In the genomic region with DNA sequence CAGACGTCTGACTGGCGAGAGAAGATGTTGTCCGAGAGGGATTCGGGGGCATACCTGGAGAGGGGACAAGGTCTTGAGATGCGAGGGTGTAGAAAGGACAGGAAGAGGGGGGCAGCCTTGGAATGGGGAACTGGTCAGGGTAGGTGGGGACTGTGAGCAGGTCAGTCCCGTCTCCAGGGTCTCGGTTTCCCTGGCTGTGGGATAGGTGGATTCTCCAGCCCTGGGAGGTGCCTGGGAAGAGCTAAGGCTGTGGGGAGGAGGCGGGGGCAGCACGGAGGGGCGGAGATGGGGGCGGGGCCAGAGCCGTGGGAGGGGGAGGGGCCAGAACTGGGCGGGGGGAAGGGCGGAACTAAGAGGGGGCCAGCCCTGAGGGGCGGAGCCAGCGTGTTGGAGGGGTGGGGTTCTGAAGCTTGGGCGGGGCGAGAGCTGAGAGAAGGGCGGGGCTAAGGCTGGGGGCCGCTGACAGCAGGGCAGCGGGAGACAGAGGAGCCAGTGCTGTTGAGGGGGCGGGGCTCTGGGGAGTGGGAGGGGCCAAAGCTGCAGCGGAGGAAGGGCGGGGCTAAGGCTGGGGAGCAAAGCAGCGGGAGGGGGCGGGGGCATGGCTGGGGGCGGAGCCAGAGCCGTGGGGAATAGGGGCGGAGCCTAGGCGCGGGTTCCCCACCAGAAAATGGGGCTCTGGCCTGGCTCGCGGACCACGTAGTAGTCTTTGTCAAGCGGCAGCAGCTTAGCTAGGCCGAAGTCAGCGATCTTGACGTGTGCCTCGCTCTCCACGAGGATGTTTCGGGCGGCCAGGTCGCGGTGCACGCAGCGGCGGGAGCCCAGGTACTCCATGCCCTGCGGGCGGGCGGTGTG, we compare ENCODE assay signal across 8 cellular contexts. TPM values are rescaled to one million over a fixed set of nuclear protein-coding genes. Genes with fewer than 3 reads are reported as not detected.
DNase-seq lines count a peak whose midpoint lies in the region; ATAC-seq and TF ChIP-seq lines count a peak whose summit lies in the region.

No MANE protein-coding gene starts in this region.

- H3K36me3 ChIP-seq in prostate gland = no peaks in the 10 kb centered on the region

- H3K9me3 Mint-ChIP-seq in MCF 10A (ENCODE audit: unreplicated experiment) (no peaks in the 10 kb centered on the region), Calu3 (ENCODE audit: low read depth, unreplicated experiment) (no peaks in the 10 kb centered on the region)
- peaks cover 3% of the 10 kb centered on the region for H3K9me3 Mint-ChIP-seq in activated naive CD8-positive, alpha-beta T cell treated with anti-CD3 and anti-CD28 coated beads, Interleukin-2, amount 50 U/mL, for 24 hours

- intact Hi-C loops in MCF 10A (cut with micrococcal nuclease) (no loop called here), right cardiac atrium (cut with DNase I) (no loop called here), prostate gland (cut with DNase I) (no loop called here), Calu3 (cut with micrococcal nuclease; ENCODE audit: unreplicated experiment) (no loop called here)

- H3K27me3 ChIP-seq in right cardiac atrium (ENCODE audit: control insufficient read depth, insufficient read depth) (no peaks in the 10 kb centered on the region), prostate gland (replicated peaks; ENCODE audit: insufficient read depth) (no peaks in the 10 kb centered on the region)

- ATAC-seq in activated naive CD8-positive, alpha-beta T cell treated with anti-CD3 and anti-CD28 coated beads, Interleukin-2, amount 50 U/mL, for 24 hours = peak; percentile 49
- ATAC-seq in right cardiac atrium = peak; percentile 63 to 93
- no peak for ATAC-seq in HG03378 (IDR thresholded peaks at IDR 0.05; ENCODE audit: unreplicated experiment)

- TF ChIP-seq POLR2A in prostate gland (IDR thresholded peaks at IDR 0.05) = no peak

- no peaks in the 10 kb centered on the region for H3K36me3 Mint-ChIP-seq in MCF 10A (ENCODE audit: insufficient read depth, unreplicated experiment)
- H3K36me3 Mint-ChIP-seq in activated naive CD8-positive, alpha-beta T cell treated with anti-CD3 and anti-CD28 coated beads, Interleukin-2, amount 50 U/mL, for 24 hours (ENCODE audit: low read depth) = peaks cover 52% of the 10 kb centered on the region
- no peaks in the 10 kb centered on the region for H3K36me3 Mint-ChIP-seq in Calu3 (ENCODE audit: insufficient read depth, unreplicated experiment)

- H3K27ac ChIP-seq in right cardiac atrium (ENCODE audit: low read length) = no peak overlapping the region
- H3K27ac ChIP-seq in prostate gland = no peak overlapping the region

- H3K4me1 Mint-ChIP-seq in MCF 10A (ENCODE audit: insufficient read depth, unreplicated experiment) (peaks cover 7% of the 10 kb centered on the region), Calu3 (ENCODE audit: low read depth, unreplicated experiment) (no peaks in the 10 kb centered on the region)
- H3K4me1 Mint-ChIP-seq in activated naive CD8-positive, alpha-beta T cell treated with anti-CD3 and anti-CD28 coated beads, Interleukin-2, amount 50 U/mL, for 24 hours = no peaks in the 10 kb centered on the region

- peak; percentile 95 for DNase-seq in T47D (ENCODE audit: low read depth in 1 of 2, low spot score in 1 of 2)
- DNase-seq in MCF 10A (ENCODE audit: unreplicated experiment) = no peak
- DNase-seq in NCI-H82 (lab: John Stamatoyannopoulos, UW) = peak; percentile 98
- peak; percentile 64 for DNase-seq in activated naive CD8-positive, alpha-beta T cell treated with anti-CD3 and anti-CD28 coated beads, Interleukin-2, amount 50 U/mL, for 24 hours
- DNase-seq in right cardiac atrium = peak; percentile 78 to 87 (median 87)
- DNase-seq in prostate gland (ENCODE audit: low spot score) = peak; percentile 71
- no peak for DNase-seq in Calu3

- POLR2A ChIA-PET in MCF 10A (lab: Yijun Ruan, JAX) = no interaction called here

- BruUV-seq in MCF 10A (replicated peaks; lab: Mats Ljungman, UMichigan) = no TSS peak
- BruUV-seq in Calu3 (replicated peaks; lab: Mats Ljungman, UMichigan) = no TSS peak

- no peak for TF ChIP-seq CTCF in MCF 10A (IDR thresholded peaks at IDR 0.05; ENCODE audit: unreplicated experiment)
- TF ChIP-seq CTCF in prostate gland (IDR thresholded peaks at IDR 0.05) = no peak
- no peak for TF ChIP-seq CTCF in Calu3 (IDR thresholded peaks at IDR 0.05; ENCODE audit: unreplicated experiment)

- H3K4me3 ChIP-seq in right cardiac atrium (ENCODE audit: low read length) = no peak overlapping the region
- peak overlapping the region; percentile 10 to 11 for H3K4me3 ChIP-seq in prostate gland

- 32% methylated on average over 50 of the region's 50 CpGs for WGBS in right cardiac atrium
- WGBS in prostate gland = 23% methylated on average over 47 of the region's 50 CpGs

- H3K27me3 Mint-ChIP-seq in MCF 10A (ENCODE audit: insufficient read depth, unreplicated experiment) = no peaks in the 10 kb centered on the region
- no peaks in the 10 kb centered on the region for H3K27me3 Mint-ChIP-seq in activated naive CD8-positive, alpha-beta T cell treated with anti-CD3 and anti-CD28 coated beads, Interleukin-2, amount 50 U/mL, for 24 hours
- peaks cover 15% of the 10 kb centered on the region for H3K27me3 Mint-ChIP-seq in Calu3 (ENCODE audit: unreplicated experiment)

- H3K27ac Mint-ChIP-seq in MCF 10A (ENCODE audit: low read depth, unreplicated experiment) (no peak overlapping the region), Calu3 (ENCODE audit: unreplicated experiment) (no peak overlapping the region)
- no peak overlapping the region for H3K27ac Mint-ChIP-seq in activated naive CD8-positive, alpha-beta T cell treated with anti-CD3 and anti-CD28 coated beads, Interleukin-2, amount 50 U/mL, for 24 hours

- in situ Hi-C loops in T47D (cut with HindIII; ENCODE audit: low pct_unique_long_range_greater_than_20kb, low sequenced_read_pairs) = no loop called here

- H3K4me1 ChIP-seq in right cardiac atrium (ENCODE audit: control insufficient read depth, insufficient read depth, low read length) (no peaks in the 10 kb centered on the region), prostate gland (replicated peaks) (no peaks in the 10 kb centered on the region)

- no peak overlapping the region for H3K4me3 Mint-ChIP-seq in MCF 10A (ENCODE audit: unreplicated experiment)
- no peak overlapping the region for H3K4me3 Mint-ChIP-seq in activated naive CD8-positive, alpha-beta T cell treated with anti-CD3 and anti-CD28 coated beads, Interleukin-2, amount 50 U/mL, for 24 hours
- H3K4me3 Mint-ChIP-seq in Calu3 (ENCODE audit: low read depth, unreplicated experiment) = no peak overlapping the region

- CTCF ChIA-PET in MCF 10A (lab: Yijun Ruan, JAX) (no interaction called here), Calu3 (lab: Charles Lee) (interaction anchor here (0.6 to 0.7 kb wide), 3 partner anchors 35 to 357 kb away, joined by 3 to 9 read pairs (median 4); no protein-coding TSS in a partner anchor)

- H3K9me3 ChIP-seq in right cardiac atrium (ENCODE audit: control insufficient read depth, low read length) (no peaks in the 10 kb centered on the region), prostate gland (no peaks in the 10 kb centered on the region)

RNA-seq across cellular contexts. Expression of a gene that starts 9.5 kb away (rescaled TPM):
- not detected in 2 replicates for total RNA-seq in MCF 10A (2022)
- not detected for total RNA-seq in right cardiac atrium
- polyA plus RNA-seq in right cardiac atrium = not detected
- 100 to 1,000 TPM in 1 of 2 donors, not detected in 1; 117 TPM for total RNA-seq in prostate gland
- not detected in 2 replicates for total RNA-seq in Calu3 (2022)

RNA-seq across cellular contexts. Expression of a gene that starts 17.0 kb away (rescaled TPM):
- total RNA-seq in MCF 10A (2022) (not detected in 2 replicates), right cardiac atrium (1 to 10 TPM; 1.6 to 5.3 (median 4.0) TPM), prostate gland (10 to 100 TPM in 1 of 2 donors, 1 to 10 TPM in 1; 1.5 to 10.1 TPM), Calu3 (2022) (not detected in 2 replicates)
- 2.2 TPM for polyA plus RNA-seq in right cardiac atrium

RNA-seq across cellular contexts. Expression of a gene that starts 28.9 kb away (rescaled TPM):
- total RNA-seq in MCF 10A (2022) (3,250 and 3,372 TPM in 2 replicates), right cardiac atrium (1,000 to 10,000 TPM in 1 of 4 donors, 100 to 1,000 TPM in 3; 850 to 1,097 (median 916) TPM), prostate gland (1,000 to 10,000 TPM; 1,351 to 1,892 TPM), Calu3 (2022) (955 and 1,054 TPM in 2 replicates)
- 998 TPM for polyA plus RNA-seq in right cardiac atrium

RNA-seq across cellular contexts. Expression of a gene that starts 35.9 kb away (rescaled TPM):
- total RNA-seq in MCF 10A (2022) (0.40 and 0.49 TPM in 2 replicates), right cardiac atrium (not detected), prostate gland (10 to 100 TPM in 1 of 2 donors, 1 to 10 TPM in 1; 5.2 to 11.9 TPM), Calu3 (2022) (75.1 and 121 TPM in 2 replicates)
- not detected for polyA plus RNA-seq in right cardiac atrium

RNA-seq across cellular contexts. Expression of a gene that starts 41.0 kb away (rescaled TPM):
- total RNA-seq in MCF 10A (2022) (not detected in 2 replicates), right cardiac atrium (not detected), prostate gland (1 to 10 TPM in 1 of 2 donors, not detected in 1; 1.2 TPM), Calu3 (2022) (not detected in 2 replicates)
- not detected for polyA plus RNA-seq in right cardiac atrium

Comparison
In these comparisons a context has a peak if more than half of its experiments do, and no peak if none do; other contexts are left out.
1. DNase-seq: peak in T47D (2 of 2), NCI-H82 (single experiment), activated naive CD8-positive, alpha-beta T cell treated with anti-CD3 and anti-CD28 coated beads, Interleukin-2, amount 50 U/mL, for 24 hours (single experiment), right cardiac atrium (3 of 3) and prostate gland (single experiment); none in MCF 10A (single experiment) and Calu3 (single experiment).